In the genomic region with DNA sequence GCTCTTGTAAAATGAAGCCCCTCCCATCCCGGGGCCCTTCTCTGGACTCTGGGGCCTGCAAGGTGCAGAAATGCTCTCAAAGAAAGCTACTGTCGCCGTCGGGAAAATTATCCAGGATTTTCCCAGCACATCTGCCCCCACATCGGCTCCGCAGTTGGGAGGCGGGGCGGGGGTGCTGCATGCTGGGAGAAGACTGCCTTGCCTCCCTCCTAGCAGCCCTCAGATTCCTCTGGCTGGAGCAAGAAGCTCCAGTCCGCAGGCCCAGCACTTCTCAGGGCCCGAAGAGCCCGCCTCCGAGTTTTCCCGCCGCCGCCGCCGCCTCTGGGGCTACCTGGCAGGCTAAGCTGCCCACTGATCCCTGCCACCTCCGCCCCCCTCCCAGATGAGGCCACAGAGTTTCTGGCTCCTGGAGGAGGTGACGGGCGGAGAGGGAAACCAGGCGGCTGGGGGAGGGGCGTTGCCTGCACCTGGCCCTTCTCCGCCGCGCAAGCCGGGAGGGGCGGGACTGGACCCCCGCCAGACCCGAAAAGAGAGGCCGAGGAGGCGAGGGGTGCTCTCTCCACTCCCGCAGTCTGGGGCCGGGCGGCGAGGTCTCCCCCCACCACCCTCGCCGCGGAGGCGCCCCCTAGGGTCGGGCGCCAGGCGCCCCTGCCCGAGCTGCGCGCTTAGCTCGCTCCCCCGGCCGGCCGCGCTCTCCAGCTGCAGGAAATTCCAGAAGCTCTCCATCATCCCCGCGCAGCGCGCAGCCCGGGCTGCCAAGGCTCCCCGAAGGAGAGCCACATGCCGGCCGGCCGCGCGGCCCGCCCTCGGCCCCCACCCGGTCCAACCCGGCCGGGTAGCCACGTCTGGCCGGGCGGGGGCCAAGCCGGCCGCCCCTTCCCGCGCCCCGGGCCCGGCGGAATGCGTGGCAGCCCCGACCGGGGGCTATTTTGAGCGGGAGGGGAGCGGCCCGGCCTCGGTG, we compare ENCODE assay signal across 8 cellular contexts. TPM values are rescaled to one million over a fixed set of nuclear protein-coding genes. Genes with fewer than 3 reads are reported as not detected.
DNase-seq lines count a peak whose midpoint lies in the region; ATAC-seq and TF ChIP-seq lines count a peak whose summit lies in the region.

No MANE protein-coding gene starts in this region.

- H3K4me2 ChIP-seq in parathyroid adenoma (ENCODE audit: low read length): peak overlapping the region; percentile 71

- intact Hi-C loops in activated CD4-positive, alpha-beta T cell treated with anti-CD3 and anti-CD28 coated beads for 36 hours (cut with DNase I, micrococcal nuclease): no loop called here
- intact Hi-C loops in activated CD4-positive, alpha-beta T cell treated with anti-CD3 and anti-CD28 coated beads, Interleukin-2, amount 10 ng/mL, durations not matched to agents 24 days and 14 days (cut with micrococcal nuclease): no loop called here
- intact Hi-C loops in Right ventricle myocardium inferior (cut with DNase I): no loop called here

- H3K4me1 Mint-ChIP-seq in activated CD4-positive, alpha-beta T cell treated with anti-CD3 and anti-CD28 coated beads for 36 hours: peaks cover 5% of the 10 kb centered on the region
- H3K4me1 Mint-ChIP-seq in activated CD4-positive, alpha-beta T cell treated with anti-CD3 and anti-CD28 coated beads, Interleukin-2, amount 10 ng/mL, durations not matched to agents 24 days and 14 days: peaks cover 10% of the 10 kb centered on the region

- H3K9me3 ChIP-seq in parathyroid adenoma (ENCODE audit: control insufficient read depth, low read length): no peaks in the 10 kb centered on the region

- H3K9ac ChIP-seq in parathyroid adenoma: no peak overlapping the region

- TF ChIP-seq CTCF in VCaP (conservative IDR thresholded peaks at IDR 0.05) (peak; percentile 45; the same call in 1 of the 2 replicates), parathyroid adenoma (IDR thresholded peaks at IDR 0.05) (peak; percentile 28)

- POLR2A ChIA-PET in activated CD4-positive, alpha-beta T cell treated with anti-CD3 and anti-CD28 coated beads for 36 hours (lab: Charles Lee): no interaction called here

- no peak overlapping the region for H3K27ac Mint-ChIP-seq in activated CD4-positive, alpha-beta T cell treated with anti-CD3 and anti-CD28 coated beads for 36 hours
- H3K27ac Mint-ChIP-seq in activated CD4-positive, alpha-beta T cell treated with anti-CD3 and anti-CD28 coated beads, Interleukin-2, amount 10 ng/mL, durations not matched to agents 24 days and 14 days: no peak overlapping the region

- H3K9me3 Mint-ChIP-seq in activated CD4-positive, alpha-beta T cell treated with anti-CD3 and anti-CD28 coated beads for 36 hours (ENCODE audit: low read depth): no peaks in the 10 kb centered on the region
- H3K9me3 Mint-ChIP-seq in activated CD4-positive, alpha-beta T cell treated with anti-CD3 and anti-CD28 coated beads, Interleukin-2, amount 10 ng/mL, durations not matched to agents 24 days and 14 days: no peaks in the 10 kb centered on the region

- peak; percentile 15 for ATAC-seq in activated CD4-positive, alpha-beta T cell treated with anti-CD3 and anti-CD28 coated beads for 36 hours
- peak; percentile 70 for ATAC-seq in Right ventricle myocardium inferior
- ATAC-seq in GM18870 (IDR thresholded peaks at IDR 0.05; ENCODE audit: unreplicated experiment): no peak
- no peak for ATAC-seq in HG02938 (IDR thresholded peaks at IDR 0.05; ENCODE audit: unreplicated experiment)
- ATAC-seq in GM21576 (IDR thresholded peaks at IDR 0.05; ENCODE audit: unreplicated experiment): no peak

- H3K27me3 ChIP-seq in parathyroid adenoma (ENCODE audit: control insufficient read depth, insufficient read depth, low read length): no peaks in the 10 kb centered on the region

- no peaks in the 10 kb centered on the region for H3K36me3 Mint-ChIP-seq in activated CD4-positive, alpha-beta T cell treated with anti-CD3 and anti-CD28 coated beads for 36 hours (ENCODE audit: low read depth)
- H3K36me3 Mint-ChIP-seq in activated CD4-positive, alpha-beta T cell treated with anti-CD3 and anti-CD28 coated beads, Interleukin-2, amount 10 ng/mL, durations not matched to agents 24 days and 14 days (ENCODE audit: low read depth): peaks cover 7% of the 10 kb centered on the region

- peak overlapping the region; percentile 50 for H3K4me3 ChIP-seq in parathyroid adenoma (ENCODE audit: low read depth, low read length)

- peak overlapping the region; percentile 64 for H2AFZ ChIP-seq in parathyroid adenoma

- CTCF ChIA-PET in activated CD4-positive, alpha-beta T cell treated with anti-CD3 and anti-CD28 coated beads for 36 hours (lab: Charles Lee): interaction anchor here (0.7 to 1.0 kb wide), 3 partner anchors 11 to 139 kb away, joined by 3 to 4 read pairs (median 3); no protein-coding TSS in a partner anchor

- peaks cover 28% of the 10 kb centered on the region for H3K4me1 ChIP-seq in parathyroid adenoma

- no peak for DNase-seq in activated CD4-positive, alpha-beta T cell treated with anti-CD3 and anti-CD28 coated beads for 36 hours
- DNase-seq in activated CD4-positive, alpha-beta T cell treated with anti-CD3 and anti-CD28 coated beads, Interleukin-2, amount 10 ng/mL, durations not matched to agents 24 days and 14 days: no peak
- peak; percentile 89 for DNase-seq in Right ventricle myocardium inferior (ENCODE audit: missing footprints)

- no peaks in the 10 kb centered on the region for H3K36me3 ChIP-seq in parathyroid adenoma (ENCODE audit: control insufficient read depth, insufficient read depth, low read length)

- no peak overlapping the region for H3K4me3 Mint-ChIP-seq in activated CD4-positive, alpha-beta T cell treated with anti-CD3 and anti-CD28 coated beads for 36 hours
- no peak overlapping the region for H3K4me3 Mint-ChIP-seq in activated CD4-positive, alpha-beta T cell treated with anti-CD3 and anti-CD28 coated beads, Interleukin-2, amount 10 ng/mL, durations not matched to agents 24 days and 14 days

- no peaks in the 10 kb centered on the region for H3K27me3 Mint-ChIP-seq in activated CD4-positive, alpha-beta T cell treated with anti-CD3 and anti-CD28 coated beads for 36 hours
- H3K27me3 Mint-ChIP-seq in activated CD4-positive, alpha-beta T cell treated with anti-CD3 and anti-CD28 coated beads, Interleukin-2, amount 10 ng/mL, durations not matched to agents 24 days and 14 days: peaks cover 13% of the 10 kb centered on the region

- H3K27ac ChIP-seq in VCaP: peak overlapping the region; percentile 98
- H3K27ac ChIP-seq in parathyroid adenoma: peak overlapping the region; percentile 61

- H3K79me2 ChIP-seq in parathyroid adenoma: no peaks in the 10 kb centered on the region

RNA-seq across cellular contexts. Expression of a gene that starts 28.8 kb away (rescaled TPM):
- total RNA-seq in activated CD4-positive, alpha-beta T cell treated with anti-CD3 and anti-CD28 coated beads for 36 hours: 10 to 100 TPM; 10.3 to 12.1 TPM
- total RNA-seq in activated CD4-positive, alpha-beta T cell treated with anti-CD3 and anti-CD28 coated beads, Interleukin-2, amount 10 ng/mL, durations not matched to agents 24 days and 14 days: 33.9 and 34.7 TPM in 2 replicates
- 51.2 TPM for total RNA-seq in Right ventricle myocardium inferior

RNA-seq across cellular contexts. Expression of a gene that starts 59.8 kb away (rescaled TPM):
- under 1 TPM in 1 of 2 experiments, not detected in 1; 0.11 TPM for total RNA-seq in activated CD4-positive, alpha-beta T cell treated with anti-CD3 and anti-CD28 coated beads for 36 hours
- 0.19 and 0.21 TPM in 2 replicates for total RNA-seq in activated CD4-positive, alpha-beta T cell treated with anti-CD3 and anti-CD28 coated beads, Interleukin-2, amount 10 ng/mL, durations not matched to agents 24 days and 14 days
- 5.1 TPM for total RNA-seq in Right ventricle myocardium inferior

Comparison
In these comparisons a context has a peak if more than half of its experiments do, and no peak if none do; other contexts are left out.
1. ATAC-seq: peak in activated CD4-positive, alpha-beta T cell treated with anti-CD3 and anti-CD28 coated beads for 36 hours (single experiment) and Right ventricle myocardium inferior (single experiment); none in GM18870 (single experiment), HG02938 (single experiment) and GM21576 (single experiment).